35 cellular contexts compared by ENCODE assay signal in the genomic region with DNA sequence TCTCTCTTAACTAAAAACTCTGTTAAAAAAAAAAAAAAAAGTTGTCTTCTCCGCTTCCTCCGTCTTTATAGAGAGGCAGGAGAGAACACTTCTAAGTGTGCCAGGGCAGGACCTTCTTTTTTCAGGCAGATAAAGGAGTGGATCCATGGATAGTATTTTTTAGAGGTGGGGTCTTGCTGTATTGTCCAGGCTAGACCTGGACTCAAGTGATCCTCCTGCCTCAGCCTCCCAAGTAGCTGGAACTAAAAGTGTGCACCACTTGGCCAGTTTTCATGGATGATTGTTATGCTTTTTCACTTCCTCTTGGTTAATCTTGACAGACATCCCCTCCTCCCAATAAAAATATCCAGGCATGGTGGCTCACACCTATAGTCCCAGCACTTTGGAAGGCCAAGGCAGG.
"Had no signal": no experiment of that assay in that cellular context is flagged by ENCODE, and none has a peak within 500 bp of the region (broad histone marks: within the 10 kb centered on the region; RNA-seq: fewer than 3 reads in every experiment).

No MANE protein-coding gene starts in this region.

- DNase-seq: activated CD4-positive, alpha-beta memory T cell treated with anti-CD3 and anti-CD28 coated beads for 36 hours; activated CD4-positive, alpha-beta T cell treated with anti-CD3 and anti-CD28 coated beads for 36 hours; activated CD4-positive, alpha-beta T cell treated with anti-CD3 and anti-CD28 coated beads, Interleukin-2, amount 10 ng/mL, durations not matched to agents 24 days and 14 days; activated CD4-positive, CD25-positive, alpha-beta regulatory T cell; activated CD4-positive, CD25-positive, alpha-beta regulatory T cell treated with anti-CD3 and anti-CD28 coated beads, Interleukin-2, amount 50 U/mL, for 72 hours; activated CD8-positive, alpha-beta memory T cell treated with anti-CD3 and anti-CD28 coated beads, Interleukin-2, amount 10 ng/mL, durations not matched to agents 7 days and 5 days; activated CD8-positive, alpha-beta memory T cell treated with anti-CD3 and anti-CD28 coated beads, Interleukin-2, amount 50 U/mL, for 4 hours; activated CD8-positive, alpha-beta T cell treated with anti-CD3 and anti-CD28 coated beads, Interleukin-2, amount 10 ng/mL, durations not matched to agents 7 days and 5 days; activated effector memory CD4-positive, alpha-beta T cell treated with anti-CD3 and anti-CD28 coated beads, Interleukin-2, amount 50 U/mL, for 16 hours; activated naive CD4-positive, alpha-beta T cell treated with anti-CD3 and anti-CD28 coated beads for 36 hours; activated naive CD8-positive, alpha-beta T cell treated with anti-CD3 and anti-CD28 coated beads for 36 hours; activated naive CD8-positive, alpha-beta T cell treated with anti-CD3 and anti-CD28 coated beads, Interleukin-2, amount 50 U/mL, for 24 hours; activated T-cell treated with anti-CD3 and anti-CD28 coated beads, Interleukin-2, amount 50 U/mL, for 1 hour; activated T-cell treated with anti-CD3 and anti-CD28 coated beads, Interleukin-2, amount 50 U/mL, for 48 hours; adrenal gland; amygdala; aorta; central memory CD4-positive, alpha-beta T cell; cerebellar nuclear complex; colonic mucosa; effector CD8-positive, alpha-beta T cell; foreskin fibroblast; head of caudate nucleus; T-helper 17 cell; T1000 had no signal

- H3K27ac Mint-ChIP-seq: activated CD4-positive, alpha-beta memory T cell treated with anti-CD3 and anti-CD28 coated beads for 36 hours; activated CD4-positive, alpha-beta T cell treated with anti-CD3 and anti-CD28 coated beads for 36 hours; activated CD4-positive, alpha-beta T cell treated with anti-CD3 and anti-CD28 coated beads, Interleukin-2, amount 10 ng/mL, durations not matched to agents 24 days and 14 days; activated CD8-positive, alpha-beta memory T cell treated with anti-CD3 and anti-CD28 coated beads, Interleukin-2, amount 10 ng/mL, durations not matched to agents 7 days and 5 days; activated CD8-positive, alpha-beta T cell treated with anti-CD3 and anti-CD28 coated beads, Interleukin-2, amount 10 ng/mL, durations not matched to agents 7 days and 5 days; activated naive CD4-positive, alpha-beta T cell treated with anti-CD3 and anti-CD28 coated beads for 36 hours; activated naive CD4-positive, alpha-beta T cell treated with anti-CD3 and anti-CD28 coated beads, Interleukin-2, amount 50 U/mL, for 24 hours; activated naive CD8-positive, alpha-beta T cell treated with anti-CD3 and anti-CD28 coated beads for 36 hours; activated naive CD8-positive, alpha-beta T cell treated with anti-CD3 and anti-CD28 coated beads, Interleukin-2, amount 50 U/mL, for 24 hours; activated T-helper 1 cell treated with anti-CD3 and anti-CD28 coated beads, Interleukin-12 subunit alpha, Interleukin-12 subunit beta, Interleukin-2, Interleukin-4 antibody, amounts not matched to agents 30 ng/mL and 10 ng/mL and 1 ng/mL, durations not matched to agents 14 hours and 24 hours and 36 hours; activated T-helper 2 cell treated with anti-CD3 and anti-CD28 coated beads, Interferon-gamma antibody, Interleukin-2, Interleukin-4, amounts not matched to agents 10 μg/mL and 5 μg/mL and 100 μg/mL, durations not matched to agents 14 hours and 24 hours and 36 hours; brain; T-helper 17 cell; T-helper 2 cell treated with Interferon-gamma antibody and Interleukin-4, amounts not matched to agents 5 μg/mL and 100 μg/mL, for 36 hours had no signal

- H3K4me3 Mint-ChIP-seq: activated CD4-positive, alpha-beta memory T cell treated with anti-CD3 and anti-CD28 coated beads for 36 hours; activated CD4-positive, alpha-beta T cell treated with anti-CD3 and anti-CD28 coated beads for 36 hours; activated CD4-positive, alpha-beta T cell treated with anti-CD3 and anti-CD28 coated beads, Interleukin-2, amount 10 ng/mL, durations not matched to agents 24 days and 14 days; activated CD8-positive, alpha-beta memory T cell treated with anti-CD3 and anti-CD28 coated beads, Interleukin-2, amount 10 ng/mL, durations not matched to agents 7 days and 5 days; activated CD8-positive, alpha-beta T cell treated with anti-CD3 and anti-CD28 coated beads, Interleukin-2, amount 10 ng/mL, durations not matched to agents 7 days and 5 days; activated naive CD4-positive, alpha-beta T cell treated with anti-CD3 and anti-CD28 coated beads for 36 hours; activated naive CD4-positive, alpha-beta T cell treated with anti-CD3 and anti-CD28 coated beads, Interleukin-2, amount 50 U/mL, for 24 hours; activated naive CD8-positive, alpha-beta T cell treated with anti-CD3 and anti-CD28 coated beads for 36 hours; activated naive CD8-positive, alpha-beta T cell treated with anti-CD3 and anti-CD28 coated beads, Interleukin-2, amount 50 U/mL, for 24 hours; activated T-helper 1 cell treated with anti-CD3 and anti-CD28 coated beads, Interleukin-12 subunit alpha, Interleukin-12 subunit beta, Interleukin-2, Interleukin-4 antibody, amounts not matched to agents 30 ng/mL and 10 ng/mL and 1 ng/mL, durations not matched to agents 14 hours and 24 hours and 36 hours; brain; T-helper 17 cell; T-helper 2 cell treated with Interferon-gamma antibody and Interleukin-4, amounts not matched to agents 5 μg/mL and 100 μg/mL, for 36 hours had no signal

- H3K27ac ChIP-seq: adrenal gland, breast epithelium, cardiac muscle cell, colonic mucosa had no signal

- H3K36me3 ChIP-seq: adrenal gland, breast epithelium, cardiac muscle cell, colonic mucosa had no signal

- H3K4me3 ChIP-seq: adrenal gland, breast epithelium, cardiac muscle cell, colonic mucosa had no signal

- ATAC-seq: activated CD4-positive, alpha-beta T cell treated with anti-CD3 and anti-CD28 coated beads for 36 hours; activated CD8-positive, alpha-beta memory T cell treated with anti-CD3 and anti-CD28 coated beads, Interleukin-2, amount 10 ng/mL, durations not matched to agents 7 days and 5 days; activated CD8-positive, alpha-beta T cell treated with anti-CD3 and anti-CD28 coated beads, Interleukin-2, amount 10 ng/mL, durations not matched to agents 7 days and 5 days; activated naive CD8-positive, alpha-beta T cell treated with anti-CD3 and anti-CD28 coated beads, Interleukin-2, amount 50 U/mL, for 24 hours; esophagus mucosa; T-helper 17 cell had no signal

- H3K27me3 Mint-ChIP-seq: activated CD4-positive, alpha-beta memory T cell treated with anti-CD3 and anti-CD28 coated beads for 36 hours; activated CD4-positive, alpha-beta T cell treated with anti-CD3 and anti-CD28 coated beads for 36 hours; activated CD8-positive, alpha-beta memory T cell treated with anti-CD3 and anti-CD28 coated beads, Interleukin-2, amount 10 ng/mL, durations not matched to agents 7 days and 5 days; activated naive CD4-positive, alpha-beta T cell treated with anti-CD3 and anti-CD28 coated beads, Interleukin-2, amount 50 U/mL, for 24 hours; activated naive CD8-positive, alpha-beta T cell treated with anti-CD3 and anti-CD28 coated beads for 36 hours; activated naive CD8-positive, alpha-beta T cell treated with anti-CD3 and anti-CD28 coated beads, Interleukin-2, amount 50 U/mL, for 24 hours; brain; T-helper 17 cell had no signal

- H3K9me3 Mint-ChIP-seq: activated CD4-positive, alpha-beta memory T cell treated with anti-CD3 and anti-CD28 coated beads for 36 hours; activated CD4-positive, alpha-beta T cell treated with anti-CD3 and anti-CD28 coated beads, Interleukin-2, amount 10 ng/mL, durations not matched to agents 24 days and 14 days; activated naive CD4-positive, alpha-beta T cell treated with anti-CD3 and anti-CD28 coated beads for 36 hours; activated naive CD4-positive, alpha-beta T cell treated with anti-CD3 and anti-CD28 coated beads, Interleukin-2, amount 50 U/mL, for 24 hours; activated naive CD8-positive, alpha-beta T cell treated with anti-CD3 and anti-CD28 coated beads for 36 hours; activated naive CD8-positive, alpha-beta T cell treated with anti-CD3 and anti-CD28 coated beads, Interleukin-2, amount 50 U/mL, for 24 hours; activated T-helper 1 cell treated with anti-CD3 and anti-CD28 coated beads, Interleukin-12 subunit alpha, Interleukin-12 subunit beta, Interleukin-2, Interleukin-4 antibody, amounts not matched to agents 30 ng/mL and 10 ng/mL and 1 ng/mL, durations not matched to agents 14 hours and 24 hours and 36 hours; activated T-helper 2 cell treated with anti-CD3 and anti-CD28 coated beads, Interferon-gamma antibody, Interleukin-2, Interleukin-4, amounts not matched to agents 10 μg/mL and 5 μg/mL and 100 μg/mL, durations not matched to agents 14 hours and 24 hours and 36 hours; brain; T-helper 2 cell treated with Interferon-gamma antibody and Interleukin-4, amounts not matched to agents 5 μg/mL and 100 μg/mL, for 36 hours had no signal

- FAIRE-seq: endometrium, frontal cortex had no signal

- H3K9me3 ChIP-seq: adrenal gland, breast epithelium, colonic mucosa had no signal

- H3K4me1 Mint-ChIP-seq: activated CD8-positive, alpha-beta memory T cell treated with anti-CD3 and anti-CD28 coated beads, Interleukin-2, amount 10 ng/mL, durations not matched to agents 7 days and 5 days; activated naive CD4-positive, alpha-beta T cell treated with anti-CD3 and anti-CD28 coated beads, Interleukin-2, amount 50 U/mL, for 24 hours; activated naive CD8-positive, alpha-beta T cell treated with anti-CD3 and anti-CD28 coated beads for 36 hours; activated naive CD8-positive, alpha-beta T cell treated with anti-CD3 and anti-CD28 coated beads, Interleukin-2, amount 50 U/mL, for 24 hours had no signal

- H3K4me1 ChIP-seq: adrenal gland, breast epithelium had no signal

- H3K27me3 ChIP-seq: adrenal gland, breast epithelium, cardiac muscle cell, colonic mucosa had no signal
